14 cellular contexts compared by ENCODE assay signal in genomic region chr3:63364909-63365308, GRCh38.
A peak's percentile ranks its signal among the peaks of the same experiment; 100 is the strongest.
DNase-seq lines count a peak whose midpoint lies in the region; ATAC-seq and TF ChIP-seq lines count a peak whose summit lies in the region.
"Had no signal": no experiment of that assay in that cellular context is flagged by ENCODE, and none has a peak within 500 bp of the region (broad histone marks: within the 10 kb centered on the region; RNA-seq: fewer than 3 reads in every experiment).

No MANE protein-coding gene starts in this region.

- no peaks in the 10 kb centered on the region for H3K4me1 Mint-ChIP-seq in activated T-cell treated with anti-CD3 and anti-CD28 coated beads, Interleukin-2, amount 50 U/mL, for 72 hours (ENCODE audit: low read depth)
- H3K4me1 Mint-ChIP-seq: activated CD4-positive, alpha-beta T cell treated with anti-CD3 and anti-CD28 coated beads, Interleukin-2, amount 10 ng/mL, durations not matched to agents 7 days and 5 days; activated naive CD4-positive, alpha-beta T cell treated with anti-CD3 and anti-CD28 coated beads, Interleukin-2, amount 50 U/mL, for 24 hours; CD4-positive, CD25-positive, alpha-beta regulatory T cell had no signal

- H3K9me3 ChIP-seq in GM23248 (ENCODE audit: low read depth) (no peaks in the 10 kb centered on the region), SK-N-SH (no peaks in the 10 kb centered on the region)

- peak; percentile 27 for DNase-seq in ACHN
- DNase-seq in GM23248 = peak; percentile 45
- peak; percentile 16 for DNase-seq in SK-N-SH
- peak; percentile 32 for DNase-seq in iPS-NIHi11 (ENCODE audit: low spot score)
- DNase-seq in T-helper 1 cell = no peak
- DNase-seq in activated T-cell treated with anti-CD3 and anti-CD28 coated beads, Interleukin-2, amount 50 U/mL, for 72 hours = no peak
- no peak for DNase-seq in NCI-H1048 (lab: John Stamatoyannopoulos, UW)
- DNase-seq: activated CD4-positive, alpha-beta T cell treated with anti-CD3 and anti-CD28 coated beads, Interleukin-2, amount 10 ng/mL, durations not matched to agents 7 days and 5 days; CD4-positive, CD25-positive, alpha-beta regulatory T cell; left cardiac atrium; retina had no signal

- peaks cover 3 to 5% of the 10 kb centered on the region in 2 donors for H3K9me3 Mint-ChIP-seq in activated T-cell treated with anti-CD3 and anti-CD28 coated beads, Interleukin-2, amount 50 U/mL, for 72 hours
- H3K9me3 Mint-ChIP-seq: activated CD4-positive, alpha-beta T cell treated with anti-CD3 and anti-CD28 coated beads, Interleukin-2, amount 10 ng/mL, durations not matched to agents 7 days and 5 days had no signal

- H3K4me2 ChIP-seq in GM23248 (ENCODE audit: unreplicated experiment) = no peak overlapping the region
- no peak overlapping the region for H3K4me2 ChIP-seq in SK-N-SH

- H3K9ac ChIP-seq in GM23248 (no peak overlapping the region), SK-N-SH (no peak overlapping the region)

- ATAC-seq in activated T-cell treated with anti-CD3 and anti-CD28 coated beads, Interleukin-2, amount 50 U/mL, for 72 hours (replicated peaks in 1 of 2) = no peak
- no peak for ATAC-seq in HG02588 (IDR thresholded peaks at IDR 0.05; ENCODE audit: unreplicated experiment)
- ATAC-seq: left cardiac atrium had no signal

- 96 to 100% methylated on average over 2 of the region's 2 CpGs for WGBS in GM23248 (ENCODE audit: low coverage in 1 of 2, low lambda C conversion rate in 2 of 2, missing lambda C conversion rate in 2 of 2), 2 experiments
- 73% methylated on average over 2 of the region's 2 CpGs for WGBS in SK-N-SH (ENCODE audit: low lambda C conversion rate)

- H3K9me2 ChIP-seq in GM23248 (ENCODE audit: insufficient read depth) (no peaks in the 10 kb centered on the region), SK-N-SH (no peaks in the 10 kb centered on the region)

- H3K4me1 ChIP-seq in GM23248 (ENCODE audit: insufficient read depth) (no peaks in the 10 kb centered on the region), SK-N-SH (ENCODE audit: control insufficient read depth in 1 of 2, insufficient read depth in 2 of 2, low read depth in 1 of 2, low read length in 1 of 2) (no peaks in the 10 kb centered on the region)

- H3F3A ChIP-seq in GM23248 (ENCODE audit: insufficient read depth) = no peaks in the 10 kb centered on the region
- H3F3A ChIP-seq in SK-N-SH (replicated peaks; ENCODE audit: insufficient read depth) = no peaks in the 10 kb centered on the region

- H3K27ac ChIP-seq in GM23248 = no peak overlapping the region
- no peak overlapping the region for H3K27ac ChIP-seq in SK-N-SH (ENCODE audit: low read depth in 2 of 2, low read length in 1 of 2)
- H3K27ac ChIP-seq: RWPE1 had no signal

- CTCF ChIA-PET in SK-N-SH (lab: Yijun Ruan, JAX) = interaction anchor here (0.7 to 23.0 kb wide), 13 partner anchors 8 to 578 kb away, joined by 3 to 444 read pairs (median 3); partner anchors contain the start of gene C3orf49

- peaks cover 4% of the 10 kb centered on the region; the same call in 1 of the 2 replicates for H3K27me3 ChIP-seq in GM23248 (replicated peaks; ENCODE audit: insufficient read depth)
- H3K27me3 ChIP-seq in SK-N-SH (ENCODE audit: insufficient read depth) = no peaks in the 10 kb centered on the region

- H3K4me3 Mint-ChIP-seq in activated T-cell treated with anti-CD3 and anti-CD28 coated beads, Interleukin-2, amount 50 U/mL, for 72 hours = no peak overlapping the region
- H3K4me3 Mint-ChIP-seq: activated CD4-positive, alpha-beta T cell treated with anti-CD3 and anti-CD28 coated beads, Interleukin-2, amount 10 ng/mL, durations not matched to agents 7 days and 5 days; activated naive CD4-positive, alpha-beta T cell treated with anti-CD3 and anti-CD28 coated beads, Interleukin-2, amount 50 U/mL, for 24 hours; CD4-positive, CD25-positive, alpha-beta regulatory T cell had no signal

- H3K36me3 ChIP-seq in GM23248 (ENCODE audit: low read depth) (no peaks in the 10 kb centered on the region), SK-N-SH (replicated peaks in 1 of 2; ENCODE audit: control insufficient read depth in 1 of 2, insufficient read depth in 2 of 2, low read length in 1 of 2) (no peaks in the 10 kb centered on the region)

- peak; percentile 58 for TF ChIP-seq RAD21 in SK-N-SH (IDR thresholded peaks at IDR 0.05; ENCODE audit: low read length)

- TF ChIP-seq CTCF in SK-N-SH (IDR thresholded peaks at IDR 0.05) = peak; percentile 48

- H4K20me1 ChIP-seq in GM23248 (ENCODE audit: insufficient read depth) = no peaks in the 10 kb centered on the region
- no peaks in the 10 kb centered on the region for H4K20me1 ChIP-seq in SK-N-SH (ENCODE audit: insufficient read depth)

- in situ Hi-C loops in ACHN (cut with HindIII; ENCODE audit: low pct_ligation_motif_present, low pct_unique_long_range_greater_than_20kb, low sequenced_read_pairs) (no loop called here), GM23248 (cut with MboI) (loop anchor here (25.0 kb wide), 2 partner anchors 297 to 622 kb away; partner anchors contain the start of gene SNTN)

- no peak overlapping the region for H3K27ac Mint-ChIP-seq in activated T-cell treated with anti-CD3 and anti-CD28 coated beads, Interleukin-2, amount 50 U/mL, for 72 hours
- H3K27ac Mint-ChIP-seq: activated CD4-positive, alpha-beta T cell treated with anti-CD3 and anti-CD28 coated beads, Interleukin-2, amount 10 ng/mL, durations not matched to agents 7 days and 5 days; activated naive CD4-positive, alpha-beta T cell treated with anti-CD3 and anti-CD28 coated beads, Interleukin-2, amount 50 U/mL, for 24 hours; CD4-positive, CD25-positive, alpha-beta regulatory T cell had no signal

- H3K79me2 ChIP-seq in GM23248 (ENCODE audit: insufficient read depth) (no peaks in the 10 kb centered on the region), SK-N-SH (ENCODE audit: insufficient read depth) (no peaks in the 10 kb centered on the region)

- no peaks in the 10 kb centered on the region for H3K36me3 Mint-ChIP-seq in activated T-cell treated with anti-CD3 and anti-CD28 coated beads, Interleukin-2, amount 50 U/mL, for 72 hours (ENCODE audit: insufficient read depth in 2 of 2)
- H3K36me3 Mint-ChIP-seq: activated naive CD4-positive, alpha-beta T cell treated with anti-CD3 and anti-CD28 coated beads, Interleukin-2, amount 50 U/mL, for 24 hours; CD4-positive, CD25-positive, alpha-beta regulatory T cell had no signal

- H2AFZ ChIP-seq in GM23248 (no peak overlapping the region), SK-N-SH (ENCODE audit: low read depth) (no peak overlapping the region)

- H3K4me3 ChIP-seq in GM23248 (no peak overlapping the region), SK-N-SH (ENCODE audit: low read depth in 2 of 2, low read length in 1 of 2) (peak overlapping the region in 1 of 2 experiments; percentile 30; a peak in 1 of 4 replicates)

- POLR2A ChIA-PET in SK-N-SH (lab: Yijun Ruan, JAX) = no interaction called here

- no peaks in the 10 kb centered on the region for H3K27me3 Mint-ChIP-seq in activated T-cell treated with anti-CD3 and anti-CD28 coated beads, Interleukin-2, amount 50 U/mL, for 72 hours (ENCODE audit: low read depth)
- H3K27me3 Mint-ChIP-seq: activated CD4-positive, alpha-beta T cell treated with anti-CD3 and anti-CD28 coated beads, Interleukin-2, amount 10 ng/mL, durations not matched to agents 7 days and 5 days; CD4-positive, CD25-positive, alpha-beta regulatory T cell had no signal

- no peak for TF ChIP-seq EP300 in SK-N-SH (IDR thresholded peaks at IDR 0.05; ENCODE audit: borderline replicate concordance in 1 of 2, low read depth in 1 of 2, low read length in 1 of 2)

TF ChIP-seq in SK-N-SH, 30 proteins besides CTCF, POLR2A, EP300 and RAD21:
- TF ChIP-seq RFX5 (IDR thresholded peaks at IDR 0.05; ENCODE audit: low read length) = no peak
- peak; percentile 39 for TF ChIP-seq SMC3 (IDR thresholded peaks at IDR 0.05; ENCODE audit: low read depth, low read length)

Comparison
In these comparisons a context has a peak if more than half of its experiments do, and no peak if none do; other contexts are left out.
1. DNase-seq: peak in ACHN (single experiment), GM23248 (single experiment), SK-N-SH (single experiment) and iPS-NIHi11 (single experiment); none in T-helper 1 cell (0 of 5), activated T-cell treated with anti-CD3 and anti-CD28 coated beads, Interleukin-2, amount 50 U/mL, for 72 hours (0 of 2) and NCI-H1048 (single experiment).